ENCODE assay signal across 24 cellular contexts in genomic region chr6:118134257-118134656, GRCh38.
"Had no signal": no experiment of that assay in that cellular context is flagged by ENCODE, and none has a peak within 500 bp of the region (broad histone marks: within the 10 kb centered on the region; RNA-seq: fewer than 3 reads in every experiment).

No MANE protein-coding gene starts in this region.

- H3K27me3 Mint-ChIP-seq: IgD-negative memory B cell had no signal

- H3K9me3 Mint-ChIP-seq: activated CD8-positive, alpha-beta T cell treated with anti-CD3 and anti-CD28 coated beads for 36 hours; activated naive CD4-positive, alpha-beta T cell treated with anti-CD3 and anti-CD28 coated beads, Interleukin-2, amount 10 ng/mL, durations not matched to agents 7 days and 5 days; activated naive CD8-positive, alpha-beta T cell treated with anti-CD3 and anti-CD28 coated beads for 36 hours; activated T-cell treated with anti-CD3 and anti-CD28 coated beads, Interleukin-2, amount 50 U/mL, for 72 hours; activated T-helper 2 cell treated with anti-CD3 and anti-CD28 coated beads, Interferon-gamma antibody, Interleukin-2, Interleukin-4, amounts not matched to agents 10 μg/mL and 5 μg/mL and 100 μg/mL, durations not matched to agents 14 hours and 24 hours and 36 hours had no signal

- ATAC-seq: activated CD4-positive, CD25-positive, alpha-beta regulatory T cell treated with anti-CD3 and anti-CD28 coated beads, Interleukin-2, amount 50 U/mL, for 24 hours; activated CD8-positive, alpha-beta T cell treated with anti-CD3 and anti-CD28 coated beads for 36 hours; activated T-cell treated with anti-CD3 and anti-CD28 coated beads, Interleukin-2, amount 50 U/mL, for 72 hours; Panc1; Right ventricle myocardium inferior had no signal

- H3K4me3 Mint-ChIP-seq: activated CD8-positive, alpha-beta T cell treated with anti-CD3 and anti-CD28 coated beads for 36 hours; activated naive CD4-positive, alpha-beta T cell treated with anti-CD3 and anti-CD28 coated beads, Interleukin-2, amount 10 ng/mL, durations not matched to agents 7 days and 5 days; activated naive CD8-positive, alpha-beta T cell treated with anti-CD3 and anti-CD28 coated beads for 36 hours; activated T-cell treated with anti-CD3 and anti-CD28 coated beads, Interleukin-2, amount 50 U/mL, for 72 hours; IgD-negative memory B cell had no signal

- H3K4me3 ChIP-seq: SK-N-MC had no signal

- H3K4me2 ChIP-seq: KMS-11 had no signal

- H3K4me1 Mint-ChIP-seq: activated naive CD4-positive, alpha-beta T cell treated with anti-CD3 and anti-CD28 coated beads, Interleukin-2, amount 10 ng/mL, durations not matched to agents 7 days and 5 days; activated naive CD8-positive, alpha-beta T cell treated with anti-CD3 and anti-CD28 coated beads for 36 hours; IgD-negative memory B cell had no signal

- H3K27ac Mint-ChIP-seq: activated CD8-positive, alpha-beta T cell treated with anti-CD3 and anti-CD28 coated beads for 36 hours; activated naive CD4-positive, alpha-beta T cell treated with anti-CD3 and anti-CD28 coated beads, Interleukin-2, amount 10 ng/mL, durations not matched to agents 7 days and 5 days; activated naive CD8-positive, alpha-beta T cell treated with anti-CD3 and anti-CD28 coated beads for 36 hours; activated T-cell treated with anti-CD3 and anti-CD28 coated beads, Interleukin-2, amount 50 U/mL, for 72 hours; activated T-helper 2 cell treated with anti-CD3 and anti-CD28 coated beads, Interferon-gamma antibody, Interleukin-2, Interleukin-4, amounts not matched to agents 10 μg/mL and 5 μg/mL and 100 μg/mL, durations not matched to agents 14 hours and 24 hours and 36 hours; IgD-negative memory B cell had no signal

- H3K27ac ChIP-seq: KMS-11, SK-N-MC had no signal

- DNase-seq: activated CD4-positive, alpha-beta T cell treated with anti-CD3 and anti-CD28 coated beads for 4 hours; activated CD8-positive, alpha-beta memory T cell treated with anti-CD3 and anti-CD28 coated beads, Interleukin-2, amount 50 U/mL, for 4 hours; activated CD8-positive, alpha-beta T cell treated with anti-CD3 and anti-CD28 coated beads for 36 hours; activated gamma-delta T cell treated with Interleukin-2 at 50 U/mL for 16 hours; activated naive CD4-positive, alpha-beta T cell treated with anti-CD3 and anti-CD28 coated beads, Interleukin-2, amount 10 ng/mL, durations not matched to agents 7 days and 5 days; activated naive CD8-positive, alpha-beta T cell treated with anti-CD3 and anti-CD28 coated beads for 36 hours; activated T-cell treated with anti-CD3 and anti-CD28 coated beads, Interleukin-2, amount 50 U/mL, for 72 hours; NCI-H1105; NCI-H1436; NCI-H1694 treated with DMSO at 0.1 percent for 48 hours; NCI-H2029 treated with DMSO at 0.1 percent for 48 hours; NCI-H526; NCI-H774; NK-92 treated with Interleukin-12 subunit alpha and Interleukin-12 subunit beta, amount 100 ng/mL, for 24 hours; OCI-M1; RPMI8226; T-helper 1 cell had no signal

- H3K36me3 Mint-ChIP-seq: activated naive CD4-positive, alpha-beta T cell treated with anti-CD3 and anti-CD28 coated beads, Interleukin-2, amount 10 ng/mL, durations not matched to agents 7 days and 5 days; activated naive CD8-positive, alpha-beta T cell treated with anti-CD3 and anti-CD28 coated beads for 36 hours; IgD-negative memory B cell had no signal

- H3K9ac ChIP-seq: KMS-11 had no signal
